Comparison of ENCODE assay signal across 1 cellular context in genomic region chr6:18837013-18837412, GRCh38.
TF ChIP-seq lines count a peak whose summit lies in the region.

No MANE protein-coding gene starts in this region.

TF ChIP-seq in SK-N-SH treated with all-trans-retinoic acid at 6 μM for 48 hours, 23 proteins besides CTCF, POLR2A, EP300 and RAD21 (continued from another document):
- peak; percentile 53; the same call in 1 of the 2 replicates for TF ChIP-seq TSHZ2 (CRISPR knock-in tag; IDR thresholded peaks at IDR 0.05)
- TF ChIP-seq ZC3H10 (CRISPR knock-in tag; IDR thresholded peaks at IDR 0.05): no peak
- no peak for TF ChIP-seq ZNF70 (CRISPR knock-in tag; IDR thresholded peaks at IDR 0.05)
- TF ChIP-seq OSR1 (CRISPR knock-in tag; IDR thresholded peaks at IDR 0.05): no peak
TF ChIP-seq in SK-N-SH treated with all-trans-retinoic acid at 6 μM for 48 hours: peak in this region for 2.
